1 cellular context compared by ENCODE assay signal in the genomic region with DNA sequence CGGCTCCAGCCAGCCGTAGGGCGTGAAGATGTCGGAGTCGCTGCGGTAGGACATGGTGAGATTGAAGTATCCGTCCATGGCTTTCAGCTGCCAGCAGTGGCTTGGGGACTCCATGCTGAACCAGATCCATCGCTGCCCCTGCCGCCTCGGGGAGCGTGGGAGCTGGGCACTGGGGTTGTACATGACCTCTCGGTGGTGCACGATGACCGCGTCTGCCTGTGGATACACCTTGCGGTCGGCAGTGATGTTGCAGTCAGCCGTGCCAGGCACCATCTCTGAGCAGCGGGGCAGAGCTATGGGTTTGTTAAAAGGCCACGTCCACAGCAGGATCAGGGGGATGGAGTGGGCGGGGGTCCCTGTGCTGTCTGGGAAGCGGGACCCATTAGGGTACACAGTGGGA.
TF ChIP-seq lines count a peak whose summit lies in the region.

No MANE protein-coding gene starts in this region.

TF ChIP-seq in H1, 55 proteins besides CTCF, POLR2A, EP300 and RAD21:
- TF ChIP-seq RBBP5 (IDR thresholded peaks at IDR 0.05; ENCODE audit: borderline replicate concordance, low read depth, low read length), result no peak
- TF ChIP-seq SIX5 (IDR thresholded peaks at IDR 0.05; ENCODE audit: low read depth, low read length), result no peak
- TF ChIP-seq SP1 (IDR thresholded peaks at IDR 0.05; ENCODE audit: low read depth, low read length), result no peak
- TF ChIP-seq TCF12 (IDR thresholded peaks at IDR 0.05; ENCODE audit: low read depth, low read length), result no peak
- TF ChIP-seq SP4 (IDR thresholded peaks at IDR 0.05; ENCODE audit: low read length), result no peak
- no peak for TF ChIP-seq CBX8 (IDR thresholded peaks at IDR 0.05; ENCODE audit: borderline replicate concordance, low read depth, low read length)
- TF ChIP-seq NRF1 (IDR thresholded peaks at IDR 0.05; ENCODE audit: low read depth, low read length), result no peak
- TF ChIP-seq CBX5 (IDR thresholded peaks at IDR 0.05; ENCODE audit: low read depth, low read length), result no peak
- TF ChIP-seq CREB1 (IDR thresholded peaks at IDR 0.05), result no peak
- TF ChIP-seq YY1 (IDR thresholded peaks at IDR 0.05; ENCODE audit: low read depth, low read length), result no peak
- TF ChIP-seq RFX5 (IDR thresholded peaks at IDR 0.05; ENCODE audit: borderline replicate concordance, low read depth, low read length), result no peak
- TF ChIP-seq, protein P1, sequence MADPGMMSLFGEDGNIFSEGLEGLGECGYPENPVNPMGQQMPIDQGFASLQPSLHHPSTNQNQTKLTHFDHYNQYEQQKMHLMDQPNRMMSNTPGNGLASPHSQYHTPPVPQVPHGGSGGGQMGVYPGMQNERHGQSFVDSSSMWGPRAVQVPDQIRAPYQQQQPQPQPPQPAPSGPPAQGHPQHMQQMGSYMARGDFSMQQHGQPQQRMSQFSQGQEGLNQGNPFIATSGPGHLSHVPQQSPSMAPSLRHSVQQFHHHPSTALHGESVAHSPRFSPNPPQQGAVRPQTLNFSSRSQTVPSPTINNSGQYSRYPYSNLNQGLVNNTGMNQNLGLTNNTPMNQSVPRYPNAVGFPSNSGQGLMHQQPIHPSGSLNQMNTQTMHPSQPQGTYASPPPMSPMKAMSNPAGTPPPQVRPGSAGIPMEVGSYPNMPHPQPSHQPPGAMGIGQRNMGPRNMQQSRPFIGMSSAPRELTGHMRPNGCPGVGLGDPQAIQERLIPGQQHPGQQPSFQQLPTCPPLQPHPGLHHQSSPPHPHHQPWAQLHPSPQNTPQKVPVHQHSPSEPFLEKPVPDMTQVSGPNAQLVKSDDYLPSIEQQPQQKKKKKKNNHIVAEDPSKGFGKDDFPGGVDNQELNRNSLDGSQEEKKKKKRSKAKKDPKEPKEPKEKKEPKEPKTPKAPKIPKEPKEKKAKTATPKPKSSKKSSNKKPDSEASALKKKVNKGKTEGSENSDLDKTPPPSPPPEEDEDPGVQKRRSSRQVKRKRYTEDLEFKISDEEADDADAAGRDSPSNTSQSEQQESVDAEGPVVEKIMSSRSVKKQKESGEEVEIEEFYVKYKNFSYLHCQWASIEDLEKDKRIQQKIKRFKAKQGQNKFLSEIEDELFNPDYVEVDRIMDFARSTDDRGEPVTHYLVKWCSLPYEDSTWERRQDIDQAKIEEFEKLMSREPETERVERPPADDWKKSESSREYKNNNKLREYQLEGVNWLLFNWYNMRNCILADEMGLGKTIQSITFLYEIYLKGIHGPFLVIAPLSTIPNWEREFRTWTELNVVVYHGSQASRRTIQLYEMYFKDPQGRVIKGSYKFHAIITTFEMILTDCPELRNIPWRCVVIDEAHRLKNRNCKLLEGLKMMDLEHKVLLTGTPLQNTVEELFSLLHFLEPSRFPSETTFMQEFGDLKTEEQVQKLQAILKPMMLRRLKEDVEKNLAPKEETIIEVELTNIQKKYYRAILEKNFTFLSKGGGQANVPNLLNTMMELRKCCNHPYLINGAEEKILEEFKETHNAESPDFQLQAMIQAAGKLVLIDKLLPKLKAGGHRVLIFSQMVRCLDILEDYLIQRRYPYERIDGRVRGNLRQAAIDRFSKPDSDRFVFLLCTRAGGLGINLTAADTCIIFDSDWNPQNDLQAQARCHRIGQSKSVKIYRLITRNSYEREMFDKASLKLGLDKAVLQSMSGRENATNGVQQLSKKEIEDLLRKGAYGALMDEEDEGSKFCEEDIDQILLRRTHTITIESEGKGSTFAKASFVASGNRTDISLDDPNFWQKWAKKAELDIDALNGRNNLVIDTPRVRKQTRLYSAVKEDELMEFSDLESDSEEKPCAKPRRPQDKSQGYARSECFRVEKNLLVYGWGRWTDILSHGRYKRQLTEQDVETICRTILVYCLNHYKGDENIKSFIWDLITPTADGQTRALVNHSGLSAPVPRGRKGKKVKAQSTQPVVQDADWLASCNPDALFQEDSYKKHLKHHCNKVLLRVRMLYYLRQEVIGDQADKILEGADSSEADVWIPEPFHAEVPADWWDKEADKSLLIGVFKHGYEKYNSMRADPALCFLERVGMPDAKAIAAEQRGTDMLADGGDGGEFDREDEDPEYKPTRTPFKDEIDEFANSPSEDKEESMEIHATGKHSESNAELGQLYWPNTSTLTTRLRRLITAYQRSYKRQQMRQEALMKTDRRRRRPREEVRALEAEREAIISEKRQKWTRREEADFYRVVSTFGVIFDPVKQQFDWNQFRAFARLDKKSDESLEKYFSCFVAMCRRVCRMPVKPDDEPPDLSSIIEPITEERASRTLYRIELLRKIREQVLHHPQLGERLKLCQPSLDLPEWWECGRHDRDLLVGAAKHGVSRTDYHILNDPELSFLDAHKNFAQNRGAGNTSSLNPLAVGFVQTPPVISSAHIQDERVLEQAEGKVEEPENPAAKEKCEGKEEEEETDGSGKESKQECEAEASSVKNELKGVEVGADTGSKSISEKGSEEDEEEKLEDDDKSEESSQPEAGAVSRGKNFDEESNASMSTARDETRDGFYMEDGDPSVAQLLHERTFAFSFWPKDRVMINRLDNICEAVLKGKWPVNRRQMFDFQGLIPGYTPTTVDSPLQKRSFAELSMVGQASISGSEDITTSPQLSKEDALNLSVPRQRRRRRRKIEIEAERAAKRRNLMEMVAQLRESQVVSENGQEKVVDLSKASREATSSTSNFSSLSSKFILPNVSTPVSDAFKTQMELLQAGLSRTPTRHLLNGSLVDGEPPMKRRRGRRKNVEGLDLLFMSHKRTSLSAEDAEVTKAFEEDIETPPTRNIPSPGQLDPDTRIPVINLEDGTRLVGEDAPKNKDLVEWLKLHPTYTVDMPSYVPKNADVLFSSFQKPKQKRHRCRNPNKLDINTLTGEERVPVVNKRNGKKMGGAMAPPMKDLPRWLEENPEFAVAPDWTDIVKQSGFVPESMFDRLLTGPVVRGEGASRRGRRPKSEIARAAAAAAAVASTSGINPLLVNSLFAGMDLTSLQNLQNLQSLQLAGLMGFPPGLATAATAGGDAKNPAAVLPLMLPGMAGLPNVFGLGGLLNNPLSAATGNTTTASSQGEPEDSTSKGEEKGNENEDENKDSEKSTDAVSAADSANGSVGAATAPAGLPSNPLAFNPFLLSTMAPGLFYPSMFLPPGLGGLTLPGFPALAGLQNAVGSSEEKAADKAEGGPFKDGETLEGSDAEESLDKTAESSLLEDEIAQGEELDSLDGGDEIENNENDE (IDR thresholded peaks at IDR 0.05; ENCODE audit: insufficient replicate concordance, low read length), result no peak
- TF ChIP-seq RXRA (IDR thresholded peaks at IDR 0.05; ENCODE audit: insufficient read depth, low read depth, low read length), result no peak
- no peak for TF ChIP-seq TAF1 (IDR thresholded peaks at IDR 0.05; ENCODE audit: low read depth, low read length)
- TF ChIP-seq FOSL1 (IDR thresholded peaks at IDR 0.05; ENCODE audit: insufficient read depth, low read depth, low read length), result no peak
- no peak for TF ChIP-seq TAF7 (optimal IDR thresholded peaks at IDR 0.05; ENCODE audit: borderline replicate concordance, low read depth, low read length)
- TF ChIP-seq EZH2 (IDR thresholded peaks at IDR 0.05; ENCODE audit: low read depth, low read length, severe bottlenecking), result no peak
- no peak for TF ChIP-seq SRF (IDR thresholded peaks at IDR 0.05; ENCODE audit: low read depth, low read length)
- TF ChIP-seq SIRT6 (IDR thresholded peaks at IDR 0.05; ENCODE audit: low read length), result no peak
- no peak for TF ChIP-seq CTBP2 (IDR thresholded peaks at IDR 0.05; ENCODE audit: borderline replicate concordance, insufficient read depth, insufficient read length, low read length)
